ENCODE assay signal across 11 cellular contexts in genomic region chr3:159856496-159857098, GRCh38. TPM values are rescaled to one million over a fixed set of nuclear protein-coding genes. Genes with fewer than 3 reads are reported as not detected.
DNase-seq lines count a peak whose midpoint lies in the region; ATAC-seq, FAIRE-seq and TF ChIP-seq lines count a peak whose summit lies in the region.
"Had no signal": no experiment of that assay in that cellular context is flagged by ENCODE, and none has a peak within 500 bp of the region (broad histone marks: within the 10 kb centered on the region; RNA-seq: fewer than 3 reads in every experiment).

No MANE protein-coding gene starts in this region.

- TF ChIP-seq POLR2A in endothelial cell of umbilical vein (IDR thresholded peaks at IDR 0.05; ENCODE audit: low read depth, low read length) = peak; percentile 77

- peak overlapping the region; percentile 66 for H3K4me2 ChIP-seq in endothelial cell of umbilical vein (ENCODE audit: insufficient read depth, low read length)

- H3K27ac Mint-ChIP-seq in CD14-positive monocyte (no peak overlapping the region), osteocyte (ENCODE audit: unreplicated experiment) (peak overlapping the region; percentile 79)
- H3K27ac Mint-ChIP-seq: IgD-negative memory B cell; stimulated activated naive B cell treated with anti-CD40 and anti-IgM and Interleukin-4, amounts not matched to agents 10 μg/mL and 1 μg/mL and 100 μg/mL, for 72 hours had no signal

- H3K36me3 ChIP-seq in endothelial cell of umbilical vein (ENCODE audit: control insufficient read depth in 2 of 2, extremely low read depth in 1 of 2, insufficient read depth in 2 of 2, low read length in 2 of 2) = no peaks in the 10 kb centered on the region

- H3K9ac ChIP-seq in endothelial cell of umbilical vein (replicated peaks; ENCODE audit: extremely low read depth, insufficient read depth, low read length) = peak overlapping the region; percentile 85

- no peak overlapping the region for H3K4me3 ChIP-seq in endothelial cell of umbilical vein (replicated peaks in 1 of 3; ENCODE audit: insufficient read depth in 1 of 3, low read depth in 1 of 3, low read length in 3 of 3)

- H3K9me3 ChIP-seq in endothelial cell of umbilical vein (replicated peaks; ENCODE audit: control insufficient read depth, insufficient read depth, low read length) = no peaks in the 10 kb centered on the region

- H3K9me3 Mint-ChIP-seq in CD14-positive monocyte = peaks cover 0 to 1% (median 0%) of the 10 kb centered on the region in 7 donors
- H3K9me3 Mint-ChIP-seq in osteocyte (ENCODE audit: unreplicated experiment) = no peaks in the 10 kb centered on the region
- H3K9me3 Mint-ChIP-seq: IgD-negative memory B cell; stimulated activated naive B cell treated with anti-CD40 and anti-IgM and Interleukin-4, amounts not matched to agents 10 μg/mL and 1 μg/mL and 100 μg/mL, for 72 hours had no signal

- H3K36me3 Mint-ChIP-seq in CD14-positive monocyte (no peaks in the 10 kb centered on the region), osteocyte (ENCODE audit: unreplicated experiment) (no peaks in the 10 kb centered on the region)
- H3K36me3 Mint-ChIP-seq: IgD-negative memory B cell had no signal

- intact Hi-C loops in CD14-positive monocyte (cut with micrococcal nuclease) (no loop called here), endothelial cell of umbilical vein (cut with micrococcal nuclease) (loop anchor here (1.0 to 10.0 kb wide), 2 partner anchors 16 to 548 kb away; no protein-coding TSS in a partner anchor)

- dilution Hi-C loops in endothelial cell of umbilical vein (cut with MboI; ENCODE audit: extremely low pct_ligation_motif_present, low sequenced_read_pairs) = no loop called here

- peaks cover 55% of the 10 kb centered on the region for H3K79me2 ChIP-seq in endothelial cell of umbilical vein (ENCODE audit: control insufficient read depth, insufficient read depth, low read length)

- H4K20me1 ChIP-seq in endothelial cell of umbilical vein (replicated peaks; ENCODE audit: control insufficient read depth, extremely low read depth, insufficient read depth, low read length) = no peaks in the 10 kb centered on the region

- peak; percentile 71 for FAIRE-seq in endothelial cell of umbilical vein (lab: Jason Lieb, UNC)

- peak overlapping the region; percentile 97 for H3K27ac ChIP-seq in endothelial cell of umbilical vein (ENCODE audit: insufficient read depth, low read depth, low read length)

- H3K4me3 Mint-ChIP-seq in CD14-positive monocyte (peak overlapping the region; percentile 52 to 54), osteocyte (ENCODE audit: unreplicated experiment) (no peak overlapping the region)

- peaks cover 0 to 3% (median 0%) of the 10 kb centered on the region in 3 donors for H3K27me3 Mint-ChIP-seq in CD14-positive monocyte (ENCODE audit: low read depth in 3 of 3)
- no peaks in the 10 kb centered on the region for H3K27me3 Mint-ChIP-seq in osteocyte (ENCODE audit: unreplicated experiment)

- H3K4me1 Mint-ChIP-seq in CD14-positive monocyte (peaks cover 61% of the 10 kb centered on the region), osteocyte (ENCODE audit: unreplicated experiment) (peaks cover 74% of the 10 kb centered on the region)

- no peak for TF ChIP-seq CTCF in CD14-positive monocyte (IDR thresholded peaks at IDR 0.05)
- TF ChIP-seq CTCF in endothelial cell of umbilical vein (IDR thresholded peaks at IDR 0.05; ENCODE audit: extremely low read depth in 1 of 2, insufficient read depth in 1 of 2, low read depth in 1 of 2, low read length in 2 of 2) = no peak
- TF ChIP-seq CTCF in osteocyte (IDR thresholded peaks at IDR 0.05) = no peak

- ATAC-seq in GM19328 (IDR thresholded peaks at IDR 0.05; ENCODE audit: unreplicated experiment) (no peak), HG03521 (IDR thresholded peaks at IDR 0.05; ENCODE audit: unreplicated experiment) (no peak)

- BruUV-seq in endothelial cell of umbilical vein (replicated peaks; lab: Mats Ljungman, UMichigan) = no TSS peak

- peaks cover 93% of the 10 kb centered on the region for H3K4me1 ChIP-seq in endothelial cell of umbilical vein (ENCODE audit: control insufficient read depth, extremely low read depth, insufficient read depth, low read length)

- DNase-seq in CD14-positive monocyte (ENCODE audit: low spot score) = no peak
- DNase-seq in NCI-H2171 treated with DMSO at 0.1 percent for 48 hours (lab: John Stamatoyannopoulos, UW) = peak; percentile 98
- DNase-seq in endothelial cell of umbilical vein (ENCODE audit: low read depth, low spot score) = peak; percentile 97
- no peak for DNase-seq in osteocyte (ENCODE audit: extremely low spot score, unreplicated experiment)
- no peak for DNase-seq in 8988T
- DNase-seq in HT-29 (ENCODE audit: low spot score) = no peak
- DNase-seq: NCI-H774; stimulated activated naive B cell treated with anti-CD40 and anti-IgM and Interleukin-4, amounts not matched to agents 10 μg/mL and 1 μg/mL and 100 μg/mL, for 72 hours had no signal

- H3K27me3 ChIP-seq in endothelial cell of umbilical vein (ENCODE audit: control insufficient read depth in 2 of 2, insufficient read depth in 2 of 2, low read length in 2 of 2) = no peaks in the 10 kb centered on the region

- POLR2A ChIA-PET in endothelial cell of umbilical vein (lab: Charles Lee) = interaction anchor here (1.0 to 6.2 kb wide), 5 partner anchors 15 to 32 kb away, joined by 3 to 53 read pairs (median 5); no protein-coding TSS in a partner anchor

- CTCF ChIA-PET in endothelial cell of umbilical vein (lab: Charles Lee) = interaction anchor here (0.6 to 9.7 kb wide), 10 partner anchors 9 to 591 kb away, joined by 3 to 74 read pairs (median 6); no protein-coding TSS in a partner anchor

- no peak overlapping the region for H2AFZ ChIP-seq in endothelial cell of umbilical vein (ENCODE audit: low read depth, low read length)

- no peaks in the 10 kb centered on the region for H3K9me1 ChIP-seq in endothelial cell of umbilical vein (replicated peaks; ENCODE audit: control insufficient read depth, extremely low read depth, insufficient read depth, low read length)

TF ChIP-seq in endothelial cell of umbilical vein, 7 proteins besides CTCF, POLR2A, EP300 and RAD21:
- peak; percentile 82 for TF ChIP-seq POLR2AphosphoS5 (IDR thresholded peaks at IDR 0.05; ENCODE audit: insufficient read depth, low read depth, low read length)
- TF ChIP-seq MYC (IDR thresholded peaks at IDR 0.05; ENCODE audit: low read depth, low read length) = no peak
- TF ChIP-seq FOS (IDR thresholded peaks at IDR 0.05; ENCODE audit: borderline replicate concordance, insufficient read depth, low read length) = no peak
- peak; percentile 56 for TF ChIP-seq GATA2 (IDR thresholded peaks at IDR 0.05; ENCODE audit: insufficient read depth, insufficient read length, low read depth, low read length)
- TF ChIP-seq JUN (IDR thresholded peaks at IDR 0.05; ENCODE audit: borderline replicate concordance, insufficient read depth, insufficient read length, low read depth) = no peak
- TF ChIP-seq MAX (IDR thresholded peaks at IDR 0.05; ENCODE audit: insufficient read depth, insufficient read length) = no peak
- TF ChIP-seq EZH2 (IDR thresholded peaks at IDR 0.05; ENCODE audit: borderline replicate concordance, low read depth, low read length, severe bottlenecking) = no peak
TF ChIP-seq in endothelial cell of umbilical vein: peak in this region for 2.

RNA-seq across cellular contexts. Expression of gene SCHIP1, which starts 16.9 kb away (rescaled TPM):
- polyA plus RNA-seq in CD14-positive monocyte (not detected), endothelial cell of umbilical vein (9.4 and 16.9 TPM in 2 replicates)
- total RNA-seq in endothelial cell of umbilical vein (23.1 and 34.5 TPM in 2 replicates), osteocyte (3.5 and 5.9 TPM in 2 replicates)
- 17.9 and 20.5 TPM in 2 replicates for polyA plus RNA-seq in endothelial cell of umbilical vein (2011; cell fraction: cytosol; rRNA removed)
- 44.2 and 53.9 TPM in 2 replicates for polyA plus RNA-seq in endothelial cell of umbilical vein (2011; cell fraction: nucleus; rRNA removed)
- 15.5 and 20.4 TPM in 2 replicates for polyA plus RNA-seq in endothelial cell of umbilical vein (2012)
- polyA minus RNA-seq in endothelial cell of umbilical vein = 19.9 and 28.8 TPM in 2 replicates
- not detected for polyA minus RNA-seq in endothelial cell of umbilical vein (2011; cell fraction: cytosol; rRNA and poly(A)+ RNA removed)
- polyA minus RNA-seq in endothelial cell of umbilical vein (2011; cell fraction: nucleus; rRNA and poly(A)+ RNA removed) = 48.3 and 71.4 TPM in 2 replicates
- not detected in 2 replicates for total RNA-seq in HT-29 (2014; rRNA removed; shearing (Covaris generic))
- polyA plus RNA-seq: IgD-negative memory B cell had no signal

Comparison
In these comparisons a context has a peak if more than half of its experiments do, and no peak if none do; other contexts are left out.
1. DNase-seq: peak in NCI-H2171 treated with DMSO at 0.1 percent for 48 hours (single experiment) and endothelial cell of umbilical vein (single experiment); none in CD14-positive monocyte (single experiment), osteocyte (single experiment), 8988T (single experiment) and HT-29 (single experiment).